Comparison of ENCODE assay signal across 8 cellular contexts in genomic region chr20:41005361-41005729, GRCh38. TPM values are rescaled to one million over a fixed set of nuclear protein-coding genes. Genes with fewer than 3 reads are reported as not detected.
A peak's percentile ranks its signal among the peaks of the same experiment; 100 is the strongest.
DNase-seq lines count a peak whose midpoint lies in the region; ATAC-seq and TF ChIP-seq lines count a peak whose summit lies in the region.

No MANE protein-coding gene starts in this region.

- DNase-seq in A172 (ENCODE audit: low spot score) (peak; percentile 96), astrocyte of the hippocampus (ENCODE audit: low read depth, low spot score) (peak; percentile 94), left lung (peak; percentile 78 to 80), HUDEP-2 (lab: John Stamatoyannopoulos, UW; ENCODE audit: unreplicated experiment in 76 of 76) (no peak), neuronal stem cell (ENCODE audit: low spot score) (no peak), DMS114 treated with DMSO at 0.1 percent for 48 hours (lab: John Stamatoyannopoulos, UW; ENCODE audit: unreplicated experiment) (no peak), germinal center (ENCODE audit: low spot score) (no peak)

- H2BK12ac ChIP-seq in neuronal stem cell (ENCODE audit: low read length): no peak overlapping the region

- H3K27me3 ChIP-seq in left lung: no peaks in the 10 kb centered on the region
- no peaks in the 10 kb centered on the region for H3K27me3 ChIP-seq in neuronal stem cell (ENCODE audit: control insufficient read depth in 3 of 3, insufficient read depth in 3 of 3, low read depth in 1 of 3, low read length in 3 of 3)

- H3K4me2 ChIP-seq in neuronal stem cell (ENCODE audit: insufficient read depth, low read length, poor library complexity, severe bottlenecking): no peak overlapping the region

- H3K4me1 ChIP-seq in left lung (peaks cover 35 to 74% of the 10 kb centered on the region in 2 donors), neuronal stem cell (ENCODE audit: control insufficient read depth in 2 of 2, insufficient read depth in 1 of 2, low read depth in 1 of 2, low read length in 2 of 2) (peaks cover 2 to 5% of the 10 kb centered on the region in 2 donors)

- TF ChIP-seq EP300 in Ishikawa (IDR thresholded peaks at IDR 0.05; ENCODE audit: borderline replicate concordance): peak; percentile 69; the same call in 1 of the 2 replicates

- TF ChIP-seq CTCF in left lung (IDR thresholded peaks at IDR 0.05): no peak

- H3K14ac ChIP-seq in neuronal stem cell (ENCODE audit: low read length): no peak overlapping the region

- H3K79me1 ChIP-seq in neuronal stem cell (ENCODE audit: low read depth, low read length): no peaks in the 10 kb centered on the region

- no peak overlapping the region for H3K23ac ChIP-seq in neuronal stem cell (ENCODE audit: low read depth, low read length, poor library complexity)

- intact Hi-C loops in left lung (cut with DNase I): no loop called here

- H3K4me3 ChIP-seq in left lung (peak overlapping the region in 1 of 2 donors; percentile 8), neuronal stem cell (ENCODE audit: low read length in 2 of 2) (no peak overlapping the region)

- H2BK15ac ChIP-seq in neuronal stem cell (ENCODE audit: low read length): no peak overlapping the region

- H4K91ac ChIP-seq in neuronal stem cell (ENCODE audit: low read depth, low read length, poor library complexity): no peak overlapping the region

- no CpG with 5 or more reads among the region's 4 CpGs for WGBS in neuronal stem cell (ENCODE audit: extremely low coverage in 2 of 2, insufficient read length in 2 of 2, insufficient replicate concordance in 1 of 2), 2 donors

- no peak overlapping the region for H2BK120ac ChIP-seq in neuronal stem cell (ENCODE audit: low read depth, low read length)

- peak overlapping the region; percentile 93 to 95 for H3K27ac ChIP-seq in left lung
- no peak overlapping the region for H3K27ac ChIP-seq in neuronal stem cell (replicated peaks; ENCODE audit: low read length)

- no peak overlapping the region for H4K8ac ChIP-seq in neuronal stem cell (ENCODE audit: low read depth, low read length)

- H2AK5ac ChIP-seq in neuronal stem cell (ENCODE audit: low read depth, low read length): no peak overlapping the region

- H3K18ac ChIP-seq in neuronal stem cell (ENCODE audit: low read length): no peak overlapping the region

- 0 out of 2 replicates have a peak, but pooled peaks have one; percentile 2 for TF ChIP-seq RAD21 in Ishikawa (IDR thresholded peaks at IDR 0.05; ENCODE audit: low read depth)

- H3K36me3 ChIP-seq in left lung (no peaks in the 10 kb centered on the region), neuronal stem cell (replicated peaks in 1 of 2; ENCODE audit: control insufficient read depth in 2 of 2, insufficient read depth in 2 of 2, low read length in 2 of 2) (no peaks in the 10 kb centered on the region)

- ATAC-seq in left lung: peak; percentile 39

- H3K9me3 ChIP-seq in left lung (no peaks in the 10 kb centered on the region), neuronal stem cell (replicated peaks in 1 of 2; ENCODE audit: control insufficient read depth in 2 of 2, insufficient read depth in 1 of 2, low read depth in 1 of 2, low read length in 2 of 2) (peaks cover 0 to 20% of the 10 kb centered on the region in 2 donors)

- no peak overlapping the region for H2AFZ ChIP-seq in neuronal stem cell (ENCODE audit: low read length)

- no peak overlapping the region for H2BK5ac ChIP-seq in neuronal stem cell (ENCODE audit: low read length)

- H3K9ac ChIP-seq in neuronal stem cell (ENCODE audit: low read depth, low read length, poor library complexity): no peak overlapping the region

- no peak overlapping the region for H3K4ac ChIP-seq in neuronal stem cell (ENCODE audit: low read length)

TF ChIP-seq in Ishikawa, 13 proteins besides CTCF, POLR2A, EP300 and RAD21:
- peak; percentile 83 for TF ChIP-seq TCF12 (IDR thresholded peaks at IDR 0.05; ENCODE audit: low read depth)
- peak; percentile 38; the same call in 1 of the 2 replicates for TF ChIP-seq FOXM1 (IDR thresholded peaks at IDR 0.05; ENCODE audit: borderline replicate concordance, low read depth)
- TF ChIP-seq USF1 (IDR thresholded peaks at IDR 0.05): peak; percentile 41
- peak; percentile 6; the same call in 1 of the 2 replicates for TF ChIP-seq CEBPB (IDR thresholded peaks at IDR 0.05)
- peak; percentile 97 for TF ChIP-seq NFIC (IDR thresholded peaks at IDR 0.05)
- no peak for TF ChIP-seq YY1 (IDR thresholded peaks at IDR 0.05; ENCODE audit: low read depth)
- TF ChIP-seq, protein P1, sequence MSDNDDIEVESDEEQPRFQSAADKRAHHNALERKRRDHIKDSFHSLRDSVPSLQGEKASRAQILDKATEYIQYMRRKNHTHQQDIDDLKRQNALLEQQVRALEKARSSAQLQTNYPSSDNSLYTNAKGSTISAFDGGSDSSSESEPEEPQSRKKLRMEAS (IDR thresholded peaks at IDR 0.05): no peak; the same call in 1 of the 2 replicates
- 0 out of 2 replicates have a peak, but pooled peaks have one; percentile 16 for TF ChIP-seq TEAD4 (IDR thresholded peaks at IDR 0.05)

RNA-seq across cellular contexts. Expression of gene TOP1, which starts 23.3 kb away (rescaled TPM):
- 16.7 and 17.9 TPM in 2 replicates for total RNA-seq in A172 (2014; rRNA removed; shearing (Covaris generic))
- 10 to 100 TPM; 68.0 to 69.5 TPM for total RNA-seq in left lung
- 91.4 TPM for polyA plus RNA-seq in neuronal stem cell (2013, experiment 1 of 2)
- 94.9 TPM for polyA plus RNA-seq in neuronal stem cell (2013, experiment 2 of 2)

Comparison
In these comparisons a context has a peak if more than half of its experiments do, and no peak if none do; other contexts are left out.
1. DNase-seq: peak in A172 (single experiment), astrocyte of the hippocampus (single experiment) and left lung (2 of 2); none in HUDEP-2 (0 of 76), neuronal stem cell (single experiment), DMS114 treated with DMSO at 0.1 percent for 48 hours (single experiment) and germinal center (single experiment).